14 cellular contexts compared by ENCODE assay signal in genomic region chr17:57921342-57921741, GRCh38. TPM values are rescaled to one million over a fixed set of nuclear protein-coding genes. Genes with fewer than 3 reads are reported as not detected.
DNase-seq lines count a peak whose midpoint lies in the region; ATAC-seq and TF ChIP-seq lines count a peak whose summit lies in the region.
"Had no signal": no experiment of that assay in that cellular context is flagged by ENCODE, and none has a peak within 500 bp of the region (broad histone marks: within the 10 kb centered on the region; RNA-seq: fewer than 3 reads in every experiment).

No MANE protein-coding gene starts in this region.

- peak; percentile 47 to 60 for ATAC-seq in right cardiac atrium
- ATAC-seq in HG02885 (IDR thresholded peaks at IDR 0.05; ENCODE audit: poor library complexity, unreplicated experiment) = no peak

- DNase-seq in Ammon's horn (ENCODE audit: low spot score) = peak; percentile 72
- peak; percentile 53 to 69 for DNase-seq in cardiac fibroblast (ENCODE audit: low read depth in 2 of 2)
- peak; percentile 50 to 79 (median 76) for DNase-seq in right cardiac atrium
- no peak for DNase-seq in NCI-H1105 treated with DMSO at 0.1 percent for 48 hours (lab: John Stamatoyannopoulos, UW)
- no peak for DNase-seq in HPDE6-E6E7 (ENCODE audit: extremely low spot score)
- DNase-seq in NCI-H1105 (lab: John Stamatoyannopoulos, UW) = no peak
- DNase-seq: activated CD4-positive, alpha-beta T cell treated with anti-CD3 and anti-CD28 coated beads for 1 hour; activated naive CD4-positive, alpha-beta T cell; NCI-H2171; stimulated activated CD4-positive, alpha-beta T cell treated with anti-CD3 and anti-CD28 coated beads, Interleukin-4, amount 100 ng/mL, for 24 hours had no signal

- TF ChIP-seq CTCF in cardiac fibroblast (IDR thresholded peaks at IDR 0.05; ENCODE audit: low read depth, low read length) = no peak

- 31% methylated on average over 7 of the region's 7 CpGs for WGBS in right cardiac atrium

- intact Hi-C loops in right cardiac atrium (cut with DNase I) = no loop called here

- no peaks in the 10 kb centered on the region for H3K27me3 ChIP-seq in right cardiac atrium (ENCODE audit: control insufficient read depth, insufficient read depth)
- no peaks in the 10 kb centered on the region for H3K27me3 ChIP-seq in rectal smooth muscle tissue (ENCODE audit: control insufficient read depth, insufficient read depth, low read length)

- no peak overlapping the region for H3K4me3 ChIP-seq in cardiac fibroblast (replicated peaks in 1 of 2; ENCODE audit: low read depth in 2 of 2, low read length in 2 of 2)
- H3K4me3 ChIP-seq in right cardiac atrium (ENCODE audit: low read length) = no peak overlapping the region
- H3K4me3 ChIP-seq in rectal smooth muscle tissue (ENCODE audit: low read length) = no peak overlapping the region

- H3K9me3 ChIP-seq in right cardiac atrium (ENCODE audit: control insufficient read depth, low read length) = no peaks in the 10 kb centered on the region

- no peaks in the 10 kb centered on the region for H3K36me3 ChIP-seq in rectal smooth muscle tissue (ENCODE audit: control insufficient read depth, insufficient read depth, low read length)

- no peak overlapping the region for H3K9ac ChIP-seq in rectal smooth muscle tissue (ENCODE audit: low read length)

- H3K4me1 ChIP-seq in right cardiac atrium (ENCODE audit: control insufficient read depth, insufficient read depth, low read length) (peaks cover 17% of the 10 kb centered on the region), rectal smooth muscle tissue (ENCODE audit: control insufficient read depth, insufficient read depth, low read length) (peaks cover 70% of the 10 kb centered on the region)

- H3K27ac ChIP-seq in right cardiac atrium (ENCODE audit: low read length) = peak overlapping the region; percentile 83
- H3K27ac ChIP-seq in rectal smooth muscle tissue (ENCODE audit: low read depth, low read length) = peak overlapping the region; percentile 96
- H3K27ac ChIP-seq: epithelial cell of prostate had no signal

RNA-seq across cellular contexts. Expression of gene CUEDC1, which starts 33.9 kb away (rescaled TPM):
- 10 to 100 TPM; 53.1 to 60.5 (median 55.1) TPM for total RNA-seq in right cardiac atrium
- 41.0 TPM for polyA plus RNA-seq in right cardiac atrium
- polyA plus RNA-seq: IgD-negative memory B cell had no signal

Comparison
In these comparisons a context has a peak if more than half of its experiments do, and no peak if none do; other contexts are left out.
1. DNase-seq: peak in Ammon's horn (single experiment), cardiac fibroblast (2 of 2) and right cardiac atrium (3 of 3); none in NCI-H1105 treated with DMSO at 0.1 percent for 48 hours (single experiment), HPDE6-E6E7 (single experiment) and NCI-H1105 (single experiment).